24 cellular contexts compared by ENCODE assay signal in the genomic region with DNA sequence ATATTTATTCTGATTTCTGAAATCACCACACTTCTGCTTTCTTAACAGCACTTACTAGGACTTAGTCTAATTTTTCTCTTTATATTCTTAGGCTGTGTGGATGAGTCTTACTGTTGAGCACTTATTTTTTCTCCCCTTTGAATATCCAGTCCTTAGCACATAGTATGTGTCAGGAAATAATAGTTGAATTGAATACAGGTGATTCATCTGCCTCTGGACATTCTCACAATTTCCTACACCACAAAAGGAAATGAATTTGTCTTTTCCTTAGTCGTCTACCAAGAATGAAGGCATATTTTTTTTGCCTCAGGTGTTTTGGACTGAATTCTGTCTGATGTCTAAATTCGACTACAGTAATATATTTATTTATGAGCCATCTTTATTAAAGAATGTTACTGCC.
DNase-seq lines count a peak whose midpoint lies in the region; ATAC-seq and TF ChIP-seq lines count a peak whose summit lies in the region.
"Had no signal": no experiment of that assay in that cellular context is flagged by ENCODE, and none has a peak within 500 bp of the region (broad histone marks: within the 10 kb centered on the region; RNA-seq: fewer than 3 reads in every experiment).

No MANE protein-coding gene starts in this region.

- no peak overlapping the region for H3K27ac Mint-ChIP-seq in endothelial cell (ENCODE audit: unreplicated experiment)
- H3K27ac Mint-ChIP-seq: dendritic cell treated with granulocyte-macrophage colony-stimulating factor and Interleukin-4, amounts not matched to agents 40 ng/mL and 50 ng/mL, for 4 days had no signal

- no peak overlapping the region for H3K4me2 ChIP-seq in PC-3 (ENCODE audit: low read length)
- no peak overlapping the region for H3K4me2 ChIP-seq in osteoblast (ENCODE audit: insufficient read depth, low read length)
- H3K4me2 ChIP-seq: BLaER1 treated with 17β-estradiol and CSF1 and Interleukin-3, amounts not matched to agents 10 nM and 100 nM; hepatocyte; KMS-11 had no signal

- H3K9ac ChIP-seq in PC-3 (ENCODE audit: low read length) = no peak overlapping the region
- H3K9ac ChIP-seq: BLaER1 treated with 17β-estradiol and CSF1 and Interleukin-3, amounts not matched to agents 10 nM and 100 nM; KMS-11 had no signal

- peaks cover 26% of the 10 kb centered on the region for H3K79me2 ChIP-seq in PC-3 (ENCODE audit: low read length)
- H3K79me2 ChIP-seq in osteoblast (ENCODE audit: insufficient read depth, low read length) = peaks cover 87% of the 10 kb centered on the region

- H3K27me3 Mint-ChIP-seq in endothelial cell (ENCODE audit: unreplicated experiment) = peaks cover 7% of the 10 kb centered on the region
- H3K27me3 Mint-ChIP-seq: dendritic cell treated with granulocyte-macrophage colony-stimulating factor and Interleukin-4, amounts not matched to agents 40 ng/mL and 50 ng/mL, for 4 days had no signal

- peaks cover 29% of the 10 kb centered on the region for H3K4me1 Mint-ChIP-seq in endothelial cell (ENCODE audit: unreplicated experiment)

- peaks cover 4% of the 10 kb centered on the region for H3F3A ChIP-seq in PC-3 (ENCODE audit: low read length, unreplicated experiment)

- CTCF ChIA-PET in PC-3 (lab: Charles Lee) = no interaction called here

- peaks cover 6% of the 10 kb centered on the region; the same call in 1 of the 2 replicates for H3K9me3 ChIP-seq in PC-3 (ENCODE audit: low read length)
- no peaks in the 10 kb centered on the region for H3K9me3 ChIP-seq in osteoblast (ENCODE audit: low read depth, low read length)
- H3K9me3 ChIP-seq: testis had no signal

- H4K20me1 ChIP-seq in PC-3 (ENCODE audit: low read length) = peaks cover 8% of the 10 kb centered on the region; the same call in 1 of the 2 replicates
- peaks cover 24% of the 10 kb centered on the region for H4K20me1 ChIP-seq in osteoblast (ENCODE audit: insufficient read depth, low read length)

- TF ChIP-seq CTCF in PC-3 (conservative IDR thresholded peaks at IDR 0.05; ENCODE audit: low read depth, low read length) (no peak), endothelial cell (IDR thresholded peaks at IDR 0.05; ENCODE audit: unreplicated experiment) (no peak), osteoblast (IDR thresholded peaks at IDR 0.05; ENCODE audit: extremely low read depth, low read depth, low read length) (no peak)

- H3K36me3 ChIP-seq in PC-3 (ENCODE audit: low read depth, low read length) (peaks cover 42% of the 10 kb centered on the region), osteoblast (ENCODE audit: insufficient read depth, low read length) (peaks cover 27% of the 10 kb centered on the region)

- intact Hi-C loops in PC-3 (cut with micrococcal nuclease) (no loop called here), left colon (cut with DNase I, micrococcal nuclease) (no loop called here)

- POLR2A ChIA-PET in PC-3 (lab: Charles Lee; ENCODE audit: unreplicated experiment) = no interaction called here

- ATAC-seq in PC-3 (peak; percentile 97), left colon (no peak), GM18867 (IDR thresholded peaks at IDR 0.05; ENCODE audit: unreplicated experiment) (no peak), GM21360 (IDR thresholded peaks at IDR 0.05; ENCODE audit: unreplicated experiment) (no peak)

- H3K4me1 ChIP-seq in PC-3 (ENCODE audit: insufficient read depth, low read length) (peaks cover 10% of the 10 kb centered on the region), osteoblast (ENCODE audit: insufficient read depth, low read length) (peaks cover 9% of the 10 kb centered on the region)
- H3K4me1 ChIP-seq: SJCRH30, testis had no signal

- DNase-seq in ELR (ENCODE audit: low read depth) (peak; percentile 93), PC-3 (peak; percentile 93), endothelial cell (ENCODE audit: low spot score) (no peak), osteoblast (ENCODE audit: insufficient read length, low spot score, missing footprints) (peak; percentile 46), left colon (no peak)
- DNase-seq in activated CD4-positive, alpha-beta T cell treated with anti-CD3 and anti-CD28 coated beads, Interleukin-2, amount 50 U/mL, for 4 hours = no peak
- DNase-seq: activated CD8-positive, alpha-beta memory T cell treated with anti-CD3 and anti-CD28 coated beads, Interleukin-2, amount 50 U/mL, for 4 hours; activated naive CD4-positive, alpha-beta T cell; DMS53; esophagus squamous epithelium; kidney; NCI-H1105 treated with DMSO at 0.1 percent for 48 hours; nucleus accumbens; SJCRH30; stimulated activated CD4-positive, alpha-beta T cell treated with anti-CD3 and anti-CD28 coated beads, Interleukin-4, amount 100 ng/mL, for 1 hour; stimulated activated CD8-positive, alpha-beta memory T cell treated with anti-CD3 and anti-CD28 coated beads, Interleukin-4, amount 100 ng/mL, for 48 hours; T1000; testis had no signal

- no peaks in the 10 kb centered on the region for H3K9me2 ChIP-seq in PC-3 (replicated peaks; ENCODE audit: low read length)

- H3K4me3 ChIP-seq in PC-3 (ENCODE audit: low read length) (no peak overlapping the region), osteoblast (ENCODE audit: insufficient read depth, low read length) (no peak overlapping the region)
- H3K4me3 ChIP-seq: BLaER1 treated with 17β-estradiol and CSF1 and Interleukin-3, amounts not matched to agents 10 nM and 100 nM; esophagus squamous epithelium; hepatocyte; SJCRH30; testis had no signal

- peaks cover 19% of the 10 kb centered on the region for H3K9me3 Mint-ChIP-seq in endothelial cell (ENCODE audit: unreplicated experiment)

- H2AFZ ChIP-seq in PC-3 (ENCODE audit: low read length) = no peak overlapping the region
- no peak overlapping the region for H2AFZ ChIP-seq in osteoblast (ENCODE audit: low read length)
- H2AFZ ChIP-seq: hepatocyte had no signal

- H3K4me3 Mint-ChIP-seq in endothelial cell (ENCODE audit: unreplicated experiment) = peak overlapping the region; percentile 73
- H3K4me3 Mint-ChIP-seq: dendritic cell treated with granulocyte-macrophage colony-stimulating factor and Interleukin-4, amounts not matched to agents 40 ng/mL and 50 ng/mL, for 4 days had no signal

- BruUV-seq in PC-3 (replicated peaks; lab: Mats Ljungman, UMichigan) = no TSS peak

- peak overlapping the region; percentile 64 for H3K27ac ChIP-seq in PC-3 (ENCODE audit: low read length)
- no peak overlapping the region for H3K27ac ChIP-seq in osteoblast (ENCODE audit: low read depth, low read length)
- H3K27ac ChIP-seq: BLaER1 treated with 17β-estradiol and CSF1 and Interleukin-3, amounts not matched to agents 10 nM and 100 nM; esophagus squamous epithelium; hepatocyte; KMS-11; SJCRH30; testis had no signal

- H3K27me3 ChIP-seq in PC-3 (ENCODE audit: low read length) = no peaks in the 10 kb centered on the region
- H3K27me3 ChIP-seq in osteoblast (ENCODE audit: insufficient read depth, low read length) = no peaks in the 10 kb centered on the region
- H3K27me3 ChIP-seq: BLaER1 treated with 17β-estradiol and CSF1 and Interleukin-3, amounts not matched to agents 10 nM and 100 nM; esophagus squamous epithelium; hepatocyte; SJCRH30; testis had no signal

- peaks cover 48% of the 10 kb centered on the region for H3K36me3 Mint-ChIP-seq in endothelial cell (ENCODE audit: low read depth, unreplicated experiment)

Comparison
In these comparisons a context has a peak if more than half of its experiments do, and no peak if none do; other contexts are left out.
1. DNase-seq: peak in ELR (single experiment), PC-3 (single experiment) and osteoblast (single experiment); none in endothelial cell (single experiment), activated CD4-positive, alpha-beta T cell treated with anti-CD3 and anti-CD28 coated beads, Interleukin-2, amount 50 U/mL, for 4 hours (0 of 2) and left colon (0 of 2).